ENCODE assay signal across 1 cellular context in genomic region chr1:60949154-60949825, GRCh38.
TF ChIP-seq lines count a peak whose summit lies in the region.

No MANE protein-coding gene starts in this region.

TF ChIP-seq in K562, 482 proteins besides CTCF, POLR2A, EP300 and RAD21 (continued from another document):
- peak; percentile 32; the same call in 1 of the 2 replicates for TF ChIP-seq BHLHE40 (IDR thresholded peaks at IDR 0.05; ENCODE audit: low read length)
- TF ChIP-seq MTA3 (IDR thresholded peaks at IDR 0.05; ENCODE audit: borderline replicate concordance): no peak
- TF ChIP-seq GATA2 (CRISPR knock-in tag; IDR thresholded peaks at IDR 0.05): 0 out of 2 replicates have a peak, but pooled peaks have one; percentile 28
- 0 out of 2 replicates have a peak, but pooled peaks have one; percentile 25 for TF ChIP-seq CEBPB (tag; IDR thresholded peaks at IDR 0.05)
- TF ChIP-seq ETV6 (IDR thresholded peaks at IDR 0.05; ENCODE audit: borderline replicate concordance in 1 of 2, low read depth in 2 of 2, low read length in 1 of 2): 0 out of 4 replicates have a peak, but pooled peaks of 1 of the 2 experiments have one; percentile 22
- no peak for TF ChIP-seq ETV6 (CRISPR knock-in tag; IDR thresholded peaks at IDR 0.05; ENCODE audit: borderline replicate concordance)
- peak; percentile 42; the same call in 1 of the 2 replicates for TF ChIP-seq BCOR (IDR thresholded peaks at IDR 0.05)
- TF ChIP-seq RBBP5 (IDR thresholded peaks at IDR 0.05; ENCODE audit: borderline replicate concordance, insufficient read depth, low read length, poor library complexity, severe bottlenecking): no peak
